ENCODE assay signal across 2 cellular contexts in genomic region chr17:32739151-32739550, GRCh38.
A peak's percentile ranks its signal among the peaks of the same experiment; 100 is the strongest.
DNase-seq lines count a peak whose midpoint lies in the region; ATAC-seq, FAIRE-seq and TF ChIP-seq lines count a peak whose summit lies in the region.
"Not testable (repeated sequence)": the region's sequence is repeated elsewhere in the genome, so short reads cannot be mapped to it uniquely, and the experiment has no call there.

No MANE protein-coding gene starts in this region.

- in situ Hi-C loops in K562 (cut with MboI) = not testable (repeated sequence)

- not testable (repeated sequence) for TF ChIP-seq EP300 in K562 (IDR thresholded peaks at IDR 0.05; ENCODE audit: low read length)

- POLR2A ChIA-PET in HEK293 (lab: Yijun Ruan, JAX); K562 (lab: Yijun Ruan, JAX): not testable (repeated sequence)

- ATAC-seq in K562 = not testable (repeated sequence)

- H3K9me1 ChIP-seq in K562 (ENCODE audit: control insufficient read depth, insufficient read depth, low read length) = not testable (repeated sequence)

- CTCF ChIA-PET in HEK293 (lab: Yijun Ruan, JAX); K562 (lab: Yijun Ruan, JAX; ENCODE audit: low intra/inter-chr PET ratio): not testable (repeated sequence)

- not testable (repeated sequence) for BruUV-seq in K562 (replicated peaks; lab: Mats Ljungman, UMichigan)

- not testable (repeated sequence) for H3K79me2 ChIP-seq in K562 (ENCODE audit: control insufficient read depth, insufficient read depth, low read length)

- not testable (repeated sequence) for H3K36me3 ChIP-seq in HEK293 (ENCODE audit: control insufficient read depth in 2 of 2, insufficient read depth in 1 of 2, low read length in 2 of 2)
- H3K36me3 ChIP-seq in K562 (ENCODE audit: control insufficient read depth, insufficient read depth, low read length) = peaks cover 17% of the 10 kb centered on the region; the same call in 2 of the 3 replicates

- H3K4me3 ChIP-seq in HEK293 (ENCODE audit: low read depth, low read length); K562: not testable (repeated sequence)

- no CpG with 5 or more reads among the region's 4 CpGs for WGBS in K562 (ENCODE audit: insufficient coverage, low coverage, missing lambda C conversion rate)

- not testable (repeated sequence) for H3K9ac ChIP-seq in K562 (ENCODE audit: insufficient read depth in 1 of 2, low read depth in 2 of 2, low read length in 2 of 2)

- TF ChIP-seq POLR2A in K562 (conservative IDR thresholded peaks at IDR 0.05) = not testable (repeated sequence)

- H4K20me1 ChIP-seq in K562 (replicated peaks; ENCODE audit: control insufficient read depth, insufficient read depth, low read length) = not testable (repeated sequence)

- not testable (repeated sequence) for H3K27me3 ChIP-seq in K562 (ENCODE audit: control insufficient read depth in 2 of 2, insufficient read depth in 2 of 2, low read length in 2 of 2)

- not testable (repeated sequence) for H3K9me3 ChIP-seq in HEK293 (ENCODE audit: control insufficient read depth, insufficient read depth, low read depth, low read length); K562 (replicated peaks; ENCODE audit: control insufficient read depth, insufficient read depth, low read depth, low read length)

- not testable (repeated sequence) for TF ChIP-seq CTCF in HEK293 (tag by site-specific recombination; IDR thresholded peaks at IDR 0.05); K562 (IDR thresholded peaks at IDR 0.05 in 2 of 3, conservative IDR thresholded peaks at IDR 0.05 in 1 of 3; ENCODE audit: insufficient read depth in 2 of 3, low read depth in 1 of 3, low read length in 3 of 3)

- not testable (repeated sequence) for H3K4me2 ChIP-seq in K562 (ENCODE audit: insufficient read depth, low read length)

- FAIRE-seq in K562 (lab: Jason Lieb, UNC) = not testable (repeated sequence)

- intact Hi-C loops in K562 (cut with micrococcal nuclease) = not testable (repeated sequence)

- DNase-seq in K562 (ENCODE audit: extremely low read depth in 1 of 4, low spot score in 3 of 4) = not testable (repeated sequence)

- not testable (repeated sequence) for H3K27ac ChIP-seq in HEK293 (ENCODE audit: extremely low read depth, low read depth, low read length); K562 (ENCODE audit: extremely low read depth, low read depth, low read length)

- H2AFZ ChIP-seq in K562 (ENCODE audit: low read depth, low read length) = not testable (repeated sequence)

- TF ChIP-seq RAD21 in K562 (CRISPR knock-in tag; conservative IDR thresholded peaks at IDR 0.05 in 1 of 2, IDR thresholded peaks at IDR 0.05 in 1 of 2) = not testable (repeated sequence)

- not testable (repeated sequence) for H3K4me1 ChIP-seq in HEK293 (ENCODE audit: control insufficient read depth, insufficient read depth, low read length); K562 (replicated peaks in 1 of 2; ENCODE audit: control insufficient read depth in 2 of 2, insufficient read depth in 2 of 2, low read length in 2 of 2)

TF ChIP-seq in HEK293, 187 proteins besides CTCF, POLR2A, EP300 and RAD21:
- peak; percentile 88 for TF ChIP-seq ZNF146 (tag by site-specific recombination; IDR thresholded peaks at IDR 0.05)

TF ChIP-seq in K562, 482 proteins besides CTCF, POLR2A, EP300 and RAD21:
- peak; percentile 66 for TF ChIP-seq ZNF146 (CRISPR knock-in tag; IDR thresholded peaks at IDR 0.05; ENCODE audit: unreplicated experiment)
